35 cellular contexts compared by ENCODE assay signal in the genomic region with DNA sequence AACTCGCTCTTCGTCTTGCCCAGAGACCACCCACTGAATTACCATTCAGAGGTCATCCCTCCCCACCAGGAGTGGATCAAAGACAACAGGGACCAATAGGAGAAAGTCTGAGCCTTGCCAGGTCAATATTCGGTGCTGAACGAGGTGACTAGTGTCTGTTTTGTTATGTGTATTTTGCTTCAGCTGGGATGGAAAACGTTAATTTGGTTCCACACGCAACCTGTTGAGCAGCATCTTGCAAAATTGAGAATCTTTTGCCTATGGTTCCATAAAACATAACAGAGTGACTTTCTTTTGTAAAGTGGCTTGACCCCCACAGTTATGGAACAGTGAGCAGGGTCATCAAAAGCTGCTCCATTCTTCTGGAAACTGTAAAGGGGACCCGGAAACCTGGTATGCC.
"Had no signal": no experiment of that assay in that cellular context is flagged by ENCODE, and none has a peak within 500 bp of the region (broad histone marks: within the 10 kb centered on the region; RNA-seq: fewer than 3 reads in every experiment).

No MANE protein-coding gene starts in this region.

- DNase-seq: Karpas-422, Kasumi-1, MG63, MM.1S, MV-4-11, NCI-H1048, NCI-H1092, NCI-H1092 treated with DMSO at 0.1 percent for 48 hours, NCI-H1105, NCI-H1105 treated with DMSO at 0.1 percent for 48 hours, NCI-H1417, NCI-H1417 treated with DMSO at 0.1 percent for 48 hours, NCI-H1436, NCI-H1436 treated with DMSO at 0.1 percent for 48 hours, NCI-H146, NCI-H1694, NCI-H1694 treated with DMSO at 0.1 percent for 48 hours, NCI-H187, NCI-H187 treated with DMSO at 0.1 percent for 48 hours, NCI-H1930, NCI-H2029, NCI-H2029 treated with DMSO at 0.1 percent for 48 hours, NCI-H2081, NCI-H2081 treated with DMSO at 0.1 percent for 48 hours, NCI-H2107, NCI-H2171, NCI-H2171 treated with DMSO at 0.1 percent for 48 hours, NCI-H2227 treated with DMSO at 0.1 percent for 48 hours, NCI-H226, NCI-H345, NCI-H446, NCI-H446 treated with DMSO at 0.1 percent for 48 hours, NCI-H510A, NCI-H510A treated with DMSO at 0.1 percent for 48 hours, NCI-H524 had no signal

- H3K9me3 ChIP-seq: MG63 had no signal

- H3K36me3 ChIP-seq: MG63 had no signal

- H3K4me3 ChIP-seq: MG63 had no signal
